Comparison of ENCODE assay signal across 1 cellular context in genomic region chr2:127067620-127068350, GRCh38.
TF ChIP-seq lines count a peak whose summit lies in the region.

No MANE protein-coding gene starts in this region.

TF ChIP-seq in liver, 16 proteins besides CTCF, POLR2A, EP300 and RAD21 (continued from another document):
- TF ChIP-seq, protein P1, sequence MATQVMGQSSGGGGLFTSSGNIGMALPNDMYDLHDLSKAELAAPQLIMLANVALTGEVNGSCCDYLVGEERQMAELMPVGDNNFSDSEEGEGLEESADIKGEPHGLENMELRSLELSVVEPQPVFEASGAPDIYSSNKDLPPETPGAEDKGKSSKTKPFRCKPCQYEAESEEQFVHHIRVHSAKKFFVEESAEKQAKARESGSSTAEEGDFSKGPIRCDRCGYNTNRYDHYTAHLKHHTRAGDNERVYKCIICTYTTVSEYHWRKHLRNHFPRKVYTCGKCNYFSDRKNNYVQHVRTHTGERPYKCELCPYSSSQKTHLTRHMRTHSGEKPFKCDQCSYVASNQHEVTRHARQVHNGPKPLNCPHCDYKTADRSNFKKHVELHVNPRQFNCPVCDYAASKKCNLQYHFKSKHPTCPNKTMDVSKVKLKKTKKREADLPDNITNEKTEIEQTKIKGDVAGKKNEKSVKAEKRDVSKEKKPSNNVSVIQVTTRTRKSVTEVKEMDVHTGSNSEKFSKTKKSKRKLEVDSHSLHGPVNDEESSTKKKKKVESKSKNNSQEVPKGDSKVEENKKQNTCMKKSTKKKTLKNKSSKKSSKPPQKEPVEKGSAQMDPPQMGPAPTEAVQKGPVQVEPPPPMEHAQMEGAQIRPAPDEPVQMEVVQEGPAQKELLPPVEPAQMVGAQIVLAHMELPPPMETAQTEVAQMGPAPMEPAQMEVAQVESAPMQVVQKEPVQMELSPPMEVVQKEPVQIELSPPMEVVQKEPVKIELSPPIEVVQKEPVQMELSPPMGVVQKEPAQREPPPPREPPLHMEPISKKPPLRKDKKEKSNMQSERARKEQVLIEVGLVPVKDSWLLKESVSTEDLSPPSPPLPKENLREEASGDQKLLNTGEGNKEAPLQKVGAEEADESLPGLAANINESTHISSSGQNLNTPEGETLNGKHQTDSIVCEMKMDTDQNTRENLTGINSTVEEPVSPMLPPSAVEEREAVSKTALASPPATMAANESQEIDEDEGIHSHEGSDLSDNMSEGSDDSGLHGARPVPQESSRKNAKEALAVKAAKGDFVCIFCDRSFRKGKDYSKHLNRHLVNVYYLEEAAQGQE (IDR thresholded peaks at IDR 0.05) = no peak
- TF ChIP-seq TAF1 (conservative IDR thresholded peaks at IDR 0.05) = no peak
- TF ChIP-seq ATF3 (IDR thresholded peaks at IDR 0.05) = no peak
- TF ChIP-seq EGR1 (IDR thresholded peaks at IDR 0.05; ENCODE audit: low read depth in 2 of 2) = no peak
